17 cellular contexts compared by ENCODE assay signal in genomic region chr13:33740134-33740538, GRCh38.
A peak's percentile ranks its signal among the peaks of the same experiment; 100 is the strongest.
DNase-seq lines count a peak whose midpoint lies in the region; ATAC-seq, FAIRE-seq and TF ChIP-seq lines count a peak whose summit lies in the region.
"Had no signal": no experiment of that assay in that cellular context is flagged by ENCODE, and none has a peak within 500 bp of the region (broad histone marks: within the 10 kb centered on the region; RNA-seq: fewer than 3 reads in every experiment).

No MANE protein-coding gene starts in this region.

- DNase-seq in left ventricle myocardium superior: no peak
- DNase-seq in Right ventricle myocardium inferior (ENCODE audit: missing footprints): no peak
- peak; percentile 65 for DNase-seq in fibroblast of gingiva (ENCODE audit: low read depth)
- no peak for DNase-seq in SIG-M5 treated with dmso at 0.1 percent for 504 hours (lab: John Stamatoyannopoulos, UW; ENCODE audit: unreplicated experiment)
- DNase-seq in frontal cortex (ENCODE audit: low spot score in 2 of 2): no peak
- DNase-seq: COR-L47; KG1; NCI-H1694; NCI-H510A treated with DMSO at 0.1 percent for 48 hours; occipital lobe; RPMI8226; stimulated activated naive CD8-positive, alpha-beta T cell treated with anti-CD3 and anti-CD28 coated beads, Interleukin-15, Interleukin-2, amounts not matched to agents 100 U/mL and 50 U/mL, for 24 hours; uterus had no signal

- intact Hi-C loops in left ventricle myocardium superior (cut with micrococcal nuclease) (no loop called here), Right ventricle myocardium inferior (cut with DNase I) (no loop called here)

- ATAC-seq in left ventricle myocardium superior (peak; percentile 31), Right ventricle myocardium inferior (no peak), SK-N-SH treated with all-trans-retinoic acid at 6 μM for 48 hours (peak; percentile 70), GM21423 (IDR thresholded peaks at IDR 0.05; ENCODE audit: unreplicated experiment) (no peak), HG02938 (IDR thresholded peaks at IDR 0.05; ENCODE audit: unreplicated experiment) (no peak)
- ATAC-seq: stimulated activated naive CD8-positive, alpha-beta T cell treated with anti-CD3 and anti-CD28 coated beads, Interleukin-15, Interleukin-2, amounts not matched to agents 100 U/mL and 50 U/mL, for 24 hours had no signal

- no peak for FAIRE-seq in frontal cortex (lab: Jason Lieb, UNC)
- FAIRE-seq: H1 had no signal

TF ChIP-seq in SK-N-SH treated with all-trans-retinoic acid at 6 μM for 48 hours, 23 proteins besides CTCF, POLR2A, EP300 and RAD21:
- TF ChIP-seq ZFP30 (CRISPR knock-in tag; IDR thresholded peaks at IDR 0.05) (no peak), POU6F1 (CRISPR knock-in tag; IDR thresholded peaks at IDR 0.05; ENCODE audit: borderline replicate concordance, low read depth) (no peak), CSDC2 (CRISPR knock-in tag; IDR thresholded peaks at IDR 0.05) (no peak), PPARA (CRISPR knock-in tag; IDR thresholded peaks at IDR 0.05; ENCODE audit: borderline replicate concordance) (no peak), ZC3H10 (CRISPR knock-in tag; IDR thresholded peaks at IDR 0.05) (0 out of 2 replicates have a peak, but pooled peaks have one; percentile 20), CREB5 (CRISPR knock-in tag; IDR thresholded peaks at IDR 0.05; ENCODE audit: low read depth) (peak; percentile 73; the same call in 1 of the 2 replicates), ISL1 (CRISPR knock-in tag; IDR thresholded peaks at IDR 0.05) (peak; percentile 88), TSHZ2 (CRISPR knock-in tag; IDR thresholded peaks at IDR 0.05) (no peak), SNAI2 (CRISPR knock-in tag; IDR thresholded peaks at IDR 0.05) (no peak), PATZ1 (CRISPR knock-in tag; IDR thresholded peaks at IDR 0.05; ENCODE audit: borderline replicate concordance) (no peak), OSR1 (CRISPR knock-in tag; IDR thresholded peaks at IDR 0.05) (no peak), ZNF8 (CRISPR knock-in tag; IDR thresholded peaks at IDR 0.05) (no peak), ZNF70 (CRISPR knock-in tag; IDR thresholded peaks at IDR 0.05) (no peak), TCF4 (CRISPR knock-in tag; IDR thresholded peaks at IDR 0.05; ENCODE audit: borderline replicate concordance) (no peak), ZNF565 (CRISPR knock-in tag; conservative IDR thresholded peaks at IDR 0.05; ENCODE audit: low read depth) (no peak), RARB (CRISPR knock-in tag; IDR thresholded peaks at IDR 0.05) (no peak), BACH2 (CRISPR knock-in tag; IDR thresholded peaks at IDR 0.05; ENCODE audit: borderline replicate concordance) (no peak), GLIS3 (CRISPR knock-in tag; IDR thresholded peaks at IDR 0.05) (no peak), ESRRG (CRISPR knock-in tag; IDR thresholded peaks at IDR 0.05) (no peak), TOX (CRISPR knock-in tag; IDR thresholded peaks at IDR 0.05; ENCODE audit: borderline replicate concordance) (no peak), ZFP3 (CRISPR knock-in tag; IDR thresholded peaks at IDR 0.05) (no peak), ARNTL (CRISPR knock-in tag; IDR thresholded peaks at IDR 0.05; ENCODE audit: borderline replicate concordance, low read depth) (no peak), CSRNP3 (CRISPR knock-in tag; IDR thresholded peaks at IDR 0.05) (no peak)
TF ChIP-seq in SK-N-SH treated with all-trans-retinoic acid at 6 μM for 48 hours: peak in this region for 3.

Comparison
In these comparisons a context has a peak if more than half of its experiments do, and no peak if none do; other contexts are left out.
1. ATAC-seq: peak in left ventricle myocardium superior (single experiment) and SK-N-SH treated with all-trans-retinoic acid at 6 μM for 48 hours (single experiment); none in Right ventricle myocardium inferior (single experiment), GM21423 (single experiment) and HG02938 (single experiment).